Comparison of ENCODE assay signal across 17 cellular contexts in the genomic region with DNA sequence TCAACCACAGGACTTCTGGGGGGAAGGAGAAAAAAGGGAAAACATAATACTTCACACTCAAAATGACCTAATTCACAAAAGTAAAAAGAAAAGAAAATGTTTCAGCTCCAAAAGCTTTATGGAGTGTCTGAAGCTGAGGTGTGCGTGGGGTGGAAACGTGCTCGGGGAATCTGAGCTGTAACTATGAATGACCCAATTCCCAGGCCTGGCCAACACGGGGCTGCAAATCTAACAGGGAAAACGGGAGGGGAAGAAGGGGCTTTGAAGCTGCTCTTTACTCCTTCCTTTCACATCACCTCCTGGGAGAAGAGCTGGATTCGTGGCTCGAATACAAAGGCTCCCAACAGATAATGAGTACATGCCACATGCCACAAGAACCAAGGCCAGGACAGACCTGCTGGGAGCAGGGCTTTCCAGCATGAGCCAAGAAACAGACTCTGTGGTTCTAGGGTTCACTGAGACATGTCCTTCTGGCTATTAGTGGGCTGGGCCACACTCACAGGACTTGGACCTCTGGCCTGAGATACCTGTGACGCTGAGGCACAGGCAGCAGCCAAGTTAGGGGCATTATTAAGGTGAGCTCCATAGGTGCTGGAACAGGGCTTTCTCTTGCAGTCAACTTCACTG. TPM values are rescaled to one million over a fixed set of nuclear protein-coding genes. Genes with fewer than 3 reads are reported as not detected.
A peak's percentile ranks its signal among the peaks of the same experiment; 100 is the strongest.
DNase-seq lines count a peak whose midpoint lies in the region; ATAC-seq and TF ChIP-seq lines count a peak whose summit lies in the region.
"Had no signal": no experiment of that assay in that cellular context is flagged by ENCODE, and none has a peak within 500 bp of the region (broad histone marks: within the 10 kb centered on the region; RNA-seq: fewer than 3 reads in every experiment).

No MANE protein-coding gene starts in this region.

- intact Hi-C loops in activated CD4-positive, alpha-beta T cell treated with anti-CD3 and anti-CD28 coated beads for 36 hours (cut with DNase I, micrococcal nuclease) = no loop called here

- DNase-seq in activated CD4-positive, alpha-beta T cell treated with anti-CD3 and anti-CD28 coated beads for 36 hours = no peak
- no peak for DNase-seq in activated CD4-positive, alpha-beta T cell treated with anti-CD3 and anti-CD28 coated beads for 4 hours
- DNase-seq in T-cell = no peak
- no peak for DNase-seq in epithelial cell of prostate (ENCODE audit: low read depth, low spot score)
- DNase-seq in osteocyte (ENCODE audit: extremely low spot score, unreplicated experiment) = no peak
- DNase-seq in NCI-H748 treated with DMSO at 0.1 percent for 48 hours (lab: John Stamatoyannopoulos, UW) = no peak
- DNase-seq in HK-2 (ENCODE audit: unreplicated experiment) = no peak
- DNase-seq in COLO668 (lab: John Stamatoyannopoulos, UW; ENCODE audit: unreplicated experiment) = no peak
- DNase-seq: activated T-cell treated with anti-CD3 and anti-CD28 coated beads, Interleukin-2, amount 50 U/mL, for 1 hour; erythroblast; glutamatergic neuron; NCI-H1694; T1000; upper lobe of left lung had no signal

- no peak for TF ChIP-seq CTCF in osteocyte (IDR thresholded peaks at IDR 0.05)

- no peaks in the 10 kb centered on the region for H3K27me3 Mint-ChIP-seq in activated CD4-positive, alpha-beta T cell treated with anti-CD3 and anti-CD28 coated beads for 36 hours
- H3K27me3 Mint-ChIP-seq in T-cell = no peaks in the 10 kb centered on the region
- no peaks in the 10 kb centered on the region for H3K27me3 Mint-ChIP-seq in osteocyte (ENCODE audit: unreplicated experiment)
- H3K27me3 Mint-ChIP-seq: stimulated activated memory B cell treated with anti-CD40 and anti-IgM and Interleukin-4, amounts not matched to agents 10 μg/mL and 1 μg/mL and 100 μg/mL, for 72 hours had no signal

- CTCF ChIA-PET in activated CD4-positive, alpha-beta T cell treated with anti-CD3 and anti-CD28 coated beads for 36 hours (lab: Charles Lee) = interaction anchor here (0.6 to 1.5 kb wide), 11 partner anchors 7 to 1063 kb away, joined by 3 to 6 read pairs (median 3); no protein-coding TSS in a partner anchor
- CTCF ChIA-PET in T-cell (lab: Charles Lee) = interaction anchor here (1.1 to 1.3 kb wide), 4 partner anchors 10 to 298 kb away, joined by 3 to 5 read pairs (median 3); no protein-coding TSS in a partner anchor

- H3K27ac ChIP-seq in epithelial cell of prostate = peak overlapping the region; percentile 82
- H3K27ac ChIP-seq: 22Rv1, BLaER1 had no signal

- no peak for ATAC-seq in activated CD4-positive, alpha-beta T cell treated with anti-CD3 and anti-CD28 coated beads for 36 hours
- no peak for ATAC-seq in T-cell (replicated peaks in 1 of 4)
- ATAC-seq: stimulated activated memory B cell treated with anti-CD40 and anti-IgM and Interleukin-4, amounts not matched to agents 10 μg/mL and 1 μg/mL and 100 μg/mL, for 72 hours had no signal

- peaks cover 6% of the 10 kb centered on the region for H3K36me3 Mint-ChIP-seq in activated CD4-positive, alpha-beta T cell treated with anti-CD3 and anti-CD28 coated beads for 36 hours (ENCODE audit: low read depth)
- H3K36me3 Mint-ChIP-seq in T-cell (peaks cover 12% of the 10 kb centered on the region), osteocyte (ENCODE audit: unreplicated experiment) (peaks cover 7% of the 10 kb centered on the region)

- peaks cover 34% of the 10 kb centered on the region for H3K4me1 Mint-ChIP-seq in activated CD4-positive, alpha-beta T cell treated with anti-CD3 and anti-CD28 coated beads for 36 hours
- H3K4me1 Mint-ChIP-seq in T-cell (peaks cover 54 to 75% (median 63%) of the 10 kb centered on the region in 3 donors), osteocyte (ENCODE audit: unreplicated experiment) (peaks cover 15% of the 10 kb centered on the region)

- H3K4me3 Mint-ChIP-seq in activated CD4-positive, alpha-beta T cell treated with anti-CD3 and anti-CD28 coated beads for 36 hours = no peak overlapping the region
- no peak overlapping the region for H3K4me3 Mint-ChIP-seq in T-cell
- H3K4me3 Mint-ChIP-seq in osteocyte (ENCODE audit: unreplicated experiment) = no peak overlapping the region
- H3K4me3 Mint-ChIP-seq: stimulated activated memory B cell treated with anti-CD40 and anti-IgM and Interleukin-4, amounts not matched to agents 10 μg/mL and 1 μg/mL and 100 μg/mL, for 72 hours had no signal

- POLR2A ChIA-PET in activated CD4-positive, alpha-beta T cell treated with anti-CD3 and anti-CD28 coated beads for 36 hours (lab: Charles Lee) = no interaction called here
- POLR2A ChIA-PET in T-cell (lab: Charles Lee) = no interaction called here

- no peaks in the 10 kb centered on the region for H3K9me3 Mint-ChIP-seq in activated CD4-positive, alpha-beta T cell treated with anti-CD3 and anti-CD28 coated beads for 36 hours (ENCODE audit: low read depth)
- H3K9me3 Mint-ChIP-seq in T-cell (no peaks in the 10 kb centered on the region), osteocyte (ENCODE audit: unreplicated experiment) (no peaks in the 10 kb centered on the region)
- H3K9me3 Mint-ChIP-seq: stimulated activated memory B cell treated with anti-CD40 and anti-IgM and Interleukin-4, amounts not matched to agents 10 μg/mL and 1 μg/mL and 100 μg/mL, for 72 hours had no signal

- peak overlapping the region; percentile 19 for H3K27ac Mint-ChIP-seq in activated CD4-positive, alpha-beta T cell treated with anti-CD3 and anti-CD28 coated beads for 36 hours
- peak overlapping the region; percentile 34 to 65 for H3K27ac Mint-ChIP-seq in T-cell
- peak overlapping the region; percentile 40 for H3K27ac Mint-ChIP-seq in osteocyte (ENCODE audit: unreplicated experiment)
- H3K27ac Mint-ChIP-seq: stimulated activated memory B cell treated with anti-CD40 and anti-IgM and Interleukin-4, amounts not matched to agents 10 μg/mL and 1 μg/mL and 100 μg/mL, for 72 hours had no signal

RNA-seq across cellular contexts. Expression of gene SLC66A1, which starts 51.5 kb away (rescaled TPM):
- total RNA-seq in activated CD4-positive, alpha-beta T cell treated with anti-CD3 and anti-CD28 coated beads for 36 hours = 1 to 10 TPM; 5.9 to 6.5 TPM
- total RNA-seq in T-cell = 1 to 10 TPM; 3.5 to 8.1 (median 7.1) TPM
- 25.8 and 29.0 TPM in 2 replicates for total RNA-seq in osteocyte

RNA-seq across cellular contexts. Expression of gene AKR7A2, which starts 51.7 kb away (rescaled TPM):
- 10 to 100 TPM; 41.3 to 43.0 TPM for total RNA-seq in activated CD4-positive, alpha-beta T cell treated with anti-CD3 and anti-CD28 coated beads for 36 hours
- total RNA-seq in T-cell (10 to 100 TPM; 20.8 to 35.4 (median 32.0) TPM), osteocyte (67.8 and 72.4 TPM in 2 replicates)
